Comparison of ENCODE assay signal across 14 cellular contexts in the genomic region with DNA sequence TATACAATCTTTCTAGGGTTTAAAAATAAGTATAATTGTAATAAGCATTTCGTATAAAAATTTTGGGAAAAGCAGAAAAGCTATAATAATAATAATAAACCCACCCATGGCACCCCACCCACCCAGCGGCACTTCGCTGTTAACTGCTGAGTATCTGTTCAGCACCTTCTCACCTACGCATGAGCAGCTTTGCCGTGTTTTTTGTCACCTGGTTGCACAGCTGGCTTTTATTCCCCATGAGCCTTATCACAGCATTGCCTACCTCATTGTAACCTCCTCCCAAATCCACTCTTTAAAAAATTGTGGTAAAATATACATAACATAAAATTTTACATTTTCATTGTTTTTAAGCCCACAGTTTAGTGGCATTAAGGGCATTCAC. TPM values are rescaled to one million over a fixed set of nuclear protein-coding genes. Genes with fewer than 3 reads are reported as not detected.
DNase-seq lines count a peak whose midpoint lies in the region; ATAC-seq and TF ChIP-seq lines count a peak whose summit lies in the region.
"Had no signal": no experiment of that assay in that cellular context is flagged by ENCODE, and none has a peak within 500 bp of the region (broad histone marks: within the 10 kb centered on the region; RNA-seq: fewer than 3 reads in every experiment).

No MANE protein-coding gene starts in this region.

- H3K27ac Mint-ChIP-seq in immature natural killer cell, result no peak overlapping the region
- H3K27ac Mint-ChIP-seq: type B pancreatic cell had no signal

- no peaks in the 10 kb centered on the region for H3K36me3 Mint-ChIP-seq in immature natural killer cell
- H3K36me3 Mint-ChIP-seq: type B pancreatic cell had no signal

- DNase-seq in GM10248 (ENCODE audit: extremely low spot score), result peak; percentile 24
- no peak for DNase-seq in immature natural killer cell
- DNase-seq in glomerular visceral epithelial cell (ENCODE audit: extremely low spot score), result no peak
- DNase-seq in OCI-M2 (lab: John Stamatoyannopoulos, UW; ENCODE audit: unreplicated experiment), result no peak
- DNase-seq in stimulated activated CD4-positive, alpha-beta T cell treated with anti-CD3 and anti-CD28 coated beads, Interleukin-4, amount 100 ng/mL, for 24 hours, result no peak
- DNase-seq: activated T-cell treated with anti-CD3 and anti-CD28 coated beads, Interleukin-2, amount 50 U/mL, for 1 hour; amniotic stem cell; Caco-2; GM23248; pancreas had no signal

- no peak for TF ChIP-seq CTCF in GM10248 (IDR thresholded peaks at IDR 0.05; ENCODE audit: control extremely low read depth, extremely low read depth, low read depth, missing control alignments)

- peaks cover 4 to 8% (median 4%) of the 10 kb centered on the region in 3 donors for H3K27me3 Mint-ChIP-seq in immature natural killer cell (ENCODE audit: low read depth in 3 of 3)

- ATAC-seq in GM19328 (IDR thresholded peaks at IDR 0.05; ENCODE audit: unreplicated experiment) (peak; percentile 51), HG02759 (IDR thresholded peaks at IDR 0.05; ENCODE audit: unreplicated experiment) (peak; percentile 52), HG03460 (IDR thresholded peaks at IDR 0.05; ENCODE audit: unreplicated experiment) (peak; percentile 42)
- ATAC-seq: pancreas had no signal

- POLR2A ChIA-PET in GM10248 (lab: Yijun Ruan, JAX), result no interaction called here

- CTCF ChIA-PET in GM10248 (lab: Yijun Ruan, JAX), result interaction anchor here (0.8 kb wide), 1 partner anchor 11 kb away, joined by 4 read pairs; no protein-coding TSS in a partner anchor

- H3K9me3 Mint-ChIP-seq in immature natural killer cell, result no peaks in the 10 kb centered on the region
- H3K9me3 Mint-ChIP-seq: type B pancreatic cell had no signal

- no peaks in the 10 kb centered on the region for H3K4me1 Mint-ChIP-seq in immature natural killer cell

- no peak overlapping the region for H3K4me3 Mint-ChIP-seq in immature natural killer cell
- H3K4me3 Mint-ChIP-seq: type B pancreatic cell had no signal

RNA-seq across cellular contexts. Expression of gene CYP46A1, which starts 34.7 kb away (rescaled TPM):
- not detected for polyA plus RNA-seq in immature natural killer cell
